Comparison of ENCODE assay signal across 1 cellular context in genomic region chr6:120103616-120104015, GRCh38.
TF ChIP-seq lines count a peak whose summit lies in the region.

No MANE protein-coding gene starts in this region.

TF ChIP-seq in K562, 482 proteins besides CTCF, POLR2A, EP300 and RAD21 (continued from another document):
- TF ChIP-seq, protein P1, sequence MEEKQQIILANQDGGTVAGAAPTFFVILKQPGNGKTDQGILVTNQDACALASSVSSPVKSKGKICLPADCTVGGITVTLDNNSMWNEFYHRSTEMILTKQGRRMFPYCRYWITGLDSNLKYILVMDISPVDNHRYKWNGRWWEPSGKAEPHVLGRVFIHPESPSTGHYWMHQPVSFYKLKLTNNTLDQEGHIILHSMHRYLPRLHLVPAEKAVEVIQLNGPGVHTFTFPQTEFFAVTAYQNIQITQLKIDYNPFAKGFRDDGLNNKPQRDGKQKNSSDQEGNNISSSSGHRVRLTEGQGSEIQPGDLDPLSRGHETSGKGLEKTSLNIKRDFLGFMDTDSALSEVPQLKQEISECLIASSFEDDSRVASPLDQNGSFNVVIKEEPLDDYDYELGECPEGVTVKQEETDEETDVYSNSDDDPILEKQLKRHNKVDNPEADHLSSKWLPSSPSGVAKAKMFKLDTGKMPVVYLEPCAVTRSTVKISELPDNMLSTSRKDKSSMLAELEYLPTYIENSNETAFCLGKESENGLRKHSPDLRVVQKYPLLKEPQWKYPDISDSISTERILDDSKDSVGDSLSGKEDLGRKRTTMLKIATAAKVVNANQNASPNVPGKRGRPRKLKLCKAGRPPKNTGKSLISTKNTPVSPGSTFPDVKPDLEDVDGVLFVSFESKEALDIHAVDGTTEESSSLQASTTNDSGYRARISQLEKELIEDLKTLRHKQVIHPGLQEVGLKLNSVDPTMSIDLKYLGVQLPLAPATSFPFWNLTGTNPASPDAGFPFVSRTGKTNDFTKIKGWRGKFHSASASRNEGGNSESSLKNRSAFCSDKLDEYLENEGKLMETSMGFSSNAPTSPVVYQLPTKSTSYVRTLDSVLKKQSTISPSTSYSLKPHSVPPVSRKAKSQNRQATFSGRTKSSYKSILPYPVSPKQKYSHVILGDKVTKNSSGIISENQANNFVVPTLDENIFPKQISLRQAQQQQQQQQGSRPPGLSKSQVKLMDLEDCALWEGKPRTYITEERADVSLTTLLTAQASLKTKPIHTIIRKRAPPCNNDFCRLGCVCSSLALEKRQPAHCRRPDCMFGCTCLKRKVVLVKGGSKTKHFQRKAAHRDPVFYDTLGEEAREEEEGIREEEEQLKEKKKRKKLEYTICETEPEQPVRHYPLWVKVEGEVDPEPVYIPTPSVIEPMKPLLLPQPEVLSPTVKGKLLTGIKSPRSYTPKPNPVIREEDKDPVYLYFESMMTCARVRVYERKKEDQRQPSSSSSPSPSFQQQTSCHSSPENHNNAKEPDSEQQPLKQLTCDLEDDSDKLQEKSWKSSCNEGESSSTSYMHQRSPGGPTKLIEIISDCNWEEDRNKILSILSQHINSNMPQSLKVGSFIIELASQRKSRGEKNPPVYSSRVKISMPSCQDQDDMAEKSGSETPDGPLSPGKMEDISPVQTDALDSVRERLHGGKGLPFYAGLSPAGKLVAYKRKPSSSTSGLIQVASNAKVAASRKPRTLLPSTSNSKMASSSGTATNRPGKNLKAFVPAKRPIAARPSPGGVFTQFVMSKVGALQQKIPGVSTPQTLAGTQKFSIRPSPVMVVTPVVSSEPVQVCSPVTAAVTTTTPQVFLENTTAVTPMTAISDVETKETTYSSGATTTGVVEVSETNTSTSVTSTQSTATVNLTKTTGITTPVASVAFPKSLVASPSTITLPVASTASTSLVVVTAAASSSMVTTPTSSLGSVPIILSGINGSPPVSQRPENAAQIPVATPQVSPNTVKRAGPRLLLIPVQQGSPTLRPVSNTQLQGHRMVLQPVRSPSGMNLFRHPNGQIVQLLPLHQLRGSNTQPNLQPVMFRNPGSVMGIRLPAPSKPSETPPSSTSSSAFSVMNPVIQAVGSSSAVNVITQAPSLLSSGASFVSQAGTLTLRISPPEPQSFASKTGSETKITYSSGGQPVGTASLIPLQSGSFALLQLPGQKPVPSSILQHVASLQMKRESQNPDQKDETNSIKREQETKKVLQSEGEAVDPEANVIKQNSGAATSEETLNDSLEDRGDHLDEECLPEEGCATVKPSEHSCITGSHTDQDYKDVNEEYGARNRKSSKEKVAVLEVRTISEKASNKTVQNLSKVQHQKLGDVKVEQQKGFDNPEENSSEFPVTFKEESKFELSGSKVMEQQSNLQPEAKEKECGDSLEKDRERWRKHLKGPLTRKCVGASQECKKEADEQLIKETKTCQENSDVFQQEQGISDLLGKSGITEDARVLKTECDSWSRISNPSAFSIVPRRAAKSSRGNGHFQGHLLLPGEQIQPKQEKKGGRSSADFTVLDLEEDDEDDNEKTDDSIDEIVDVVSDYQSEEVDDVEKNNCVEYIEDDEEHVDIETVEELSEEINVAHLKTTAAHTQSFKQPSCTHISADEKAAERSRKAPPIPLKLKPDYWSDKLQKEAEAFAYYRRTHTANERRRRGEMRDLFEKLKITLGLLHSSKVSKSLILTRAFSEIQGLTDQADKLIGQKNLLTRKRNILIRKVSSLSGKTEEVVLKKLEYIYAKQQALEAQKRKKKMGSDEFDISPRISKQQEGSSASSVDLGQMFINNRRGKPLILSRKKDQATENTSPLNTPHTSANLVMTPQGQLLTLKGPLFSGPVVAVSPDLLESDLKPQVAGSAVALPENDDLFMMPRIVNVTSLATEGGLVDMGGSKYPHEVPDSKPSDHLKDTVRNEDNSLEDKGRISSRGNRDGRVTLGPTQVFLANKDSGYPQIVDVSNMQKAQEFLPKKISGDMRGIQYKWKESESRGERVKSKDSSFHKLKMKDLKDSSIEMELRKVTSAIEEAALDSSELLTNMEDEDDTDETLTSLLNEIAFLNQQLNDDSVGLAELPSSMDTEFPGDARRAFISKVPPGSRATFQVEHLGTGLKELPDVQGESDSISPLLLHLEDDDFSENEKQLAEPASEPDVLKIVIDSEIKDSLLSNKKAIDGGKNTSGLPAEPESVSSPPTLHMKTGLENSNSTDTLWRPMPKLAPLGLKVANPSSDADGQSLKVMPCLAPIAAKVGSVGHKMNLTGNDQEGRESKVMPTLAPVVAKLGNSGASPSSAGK (IDR thresholded peaks at IDR 0.05) = no peak
- TF ChIP-seq MEF2A (IDR thresholded peaks at IDR 0.05; ENCODE audit: control insufficient read depth, low read depth, low read length) (no peak), FOXP4 (CRISPR knock-in tag; IDR thresholded peaks at IDR 0.05; ENCODE audit: borderline replicate concordance) (no peak), TSC22D4 (tag; IDR thresholded peaks at IDR 0.05) (no peak), ZNF197 (CRISPR knock-in tag; IDR thresholded peaks at IDR 0.05; ENCODE audit: low read depth) (no peak), MAFG (tag; conservative IDR thresholded peaks at IDR 0.05) (no peak), HDAC2 (IDR thresholded peaks at IDR 0.05) (no peak), CCAR2 (IDR thresholded peaks at IDR 0.05; ENCODE audit: low read depth, low read length) (no peak), CEBPB (tag; IDR thresholded peaks at IDR 0.05) (0 out of 2 replicates have a peak, but pooled peaks have one; percentile 13), ZBTB34 (CRISPR knock-in tag; IDR thresholded peaks at IDR 0.05) (no peak), CBX8 (IDR thresholded peaks at IDR 0.05; ENCODE audit: borderline replicate concordance, extremely low read depth, low read depth, low read length, poor library complexity, severe bottlenecking) (no peak), SMARCC2 (IDR thresholded peaks at IDR 0.05; ENCODE audit: low read depth) (no peak)
- TF ChIP-seq, protein P2, sequence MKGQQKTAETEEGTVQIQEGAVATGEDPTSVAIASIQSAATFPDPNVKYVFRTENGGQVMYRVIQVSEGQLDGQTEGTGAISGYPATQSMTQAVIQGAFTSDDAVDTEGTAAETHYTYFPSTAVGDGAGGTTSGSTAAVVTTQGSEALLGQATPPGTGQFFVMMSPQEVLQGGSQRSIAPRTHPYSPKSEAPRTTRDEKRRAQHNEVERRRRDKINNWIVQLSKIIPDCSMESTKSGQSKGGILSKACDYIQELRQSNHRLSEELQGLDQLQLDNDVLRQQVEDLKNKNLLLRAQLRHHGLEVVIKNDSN (CRISPR knock-in tag; IDR thresholded peaks at IDR 0.05) = no peak
TF ChIP-seq in K562: peak in this region for 6.
